In genomic region chr6:27575594-27576361, GRCh38 we compare ENCODE assay signal across 18 cellular contexts.
DNase-seq lines count a peak whose midpoint lies in the region; ATAC-seq, FAIRE-seq and TF ChIP-seq lines count a peak whose summit lies in the region.
"Had no signal": no experiment of that assay in that cellular context is flagged by ENCODE, and none has a peak within 500 bp of the region (broad histone marks: within the 10 kb centered on the region; RNA-seq: fewer than 3 reads in every experiment).

No MANE protein-coding gene starts in this region.

- H3K27me3 ChIP-seq in H9 (ENCODE audit: insufficient read depth, low read length) (no peaks in the 10 kb centered on the region), H1 (replicated peaks in 1 of 4; ENCODE audit: control insufficient read depth in 3 of 4, extremely low read depth in 1 of 4, insufficient read depth in 3 of 4, low read length in 3 of 4) (no peaks in the 10 kb centered on the region), vagina (no peaks in the 10 kb centered on the region), esophagus squamous epithelium (peaks cover 0 to 37% (median 0%) of the 10 kb centered on the region in 4 donors)

- no peak for ATAC-seq in esophagus mucosa
- ATAC-seq: heart left ventricle, natural killer cell had no signal

- H3K4ac ChIP-seq in H9 (ENCODE audit: low read depth, low read length) (no peak overlapping the region), H1 (replicated peaks; ENCODE audit: insufficient read length, low read depth, low read length) (no peak overlapping the region)

- peak overlapping the region; percentile 47 for H3K4me2 ChIP-seq in H9 (ENCODE audit: insufficient read depth, insufficient read length, low read length)
- peak overlapping the region; percentile 29 to 38; a peak in 3 of 4 replicates for H3K4me2 ChIP-seq in H1 (ENCODE audit: insufficient read depth in 1 of 2, low read depth in 2 of 2, low read length in 2 of 2)

- no peak overlapping the region for H2AK5ac ChIP-seq in H9 (ENCODE audit: insufficient read length, low read length)
- no peak overlapping the region for H2AK5ac ChIP-seq in H1 (ENCODE audit: low read depth, low read length)

- H3K9me3 Mint-ChIP-seq in H9 = no peaks in the 10 kb centered on the region
- H3K9me3 Mint-ChIP-seq in progenitor cell of endocrine pancreas (ENCODE audit: low read depth) = no peaks in the 10 kb centered on the region
- H3K9me3 Mint-ChIP-seq: activated B cell treated with CpG ODN at 0.5 μM for 24 hours; activated naive CD4-positive, alpha-beta T cell treated with anti-CD3 and anti-CD28 coated beads, Interleukin-2, amount 50 U/mL, for 24 hours; natural killer cell had no signal

- H3K4me1 ChIP-seq in H9 (ENCODE audit: insufficient read depth, low read length) = no peaks in the 10 kb centered on the region
- no peaks in the 10 kb centered on the region for H3K4me1 ChIP-seq in H1 (replicated peaks in 1 of 4; ENCODE audit: control insufficient read depth in 3 of 4, insufficient read depth in 4 of 4, low read length in 3 of 4)
- H3K4me1 ChIP-seq in vagina = no peaks in the 10 kb centered on the region
- no peaks in the 10 kb centered on the region for H3K4me1 ChIP-seq in esophagus squamous epithelium
- H3K4me1 ChIP-seq: heart left ventricle had no signal

- H3K4me3 ChIP-seq in H1 (ENCODE audit: extremely low read depth in 1 of 4, insufficient read depth in 2 of 4, low read depth in 3 of 4, low read length in 4 of 4) (peak overlapping the region in 2 of 4 experiments; percentile 36 to 43; a peak in 2 of 8 replicates), vagina (no peak overlapping the region), esophagus squamous epithelium (no peak overlapping the region)
- H3K4me3 ChIP-seq: heart left ventricle had no signal

- H3K9me3 ChIP-seq in H9 (ENCODE audit: control insufficient read depth, low read depth, low read length) (no peaks in the 10 kb centered on the region), H1 (ENCODE audit: insufficient read depth in 2 of 2, low read depth in 1 of 2, low read length in 1 of 2) (no peaks in the 10 kb centered on the region), vagina (no peaks in the 10 kb centered on the region), esophagus squamous epithelium (no peaks in the 10 kb centered on the region)
- H3K9me3 ChIP-seq: heart left ventricle had no signal

- intact Hi-C loops in vagina (cut with DNase I) (no loop called here), esophagus squamous epithelium (cut with DNase I) (no loop called here)

- H3K4me3 Mint-ChIP-seq in H9 (peak overlapping the region; percentile 52 to 64), progenitor cell of endocrine pancreas (ENCODE audit: low read depth) (no peak overlapping the region)
- H3K4me3 Mint-ChIP-seq: activated B cell treated with CpG ODN at 0.5 μM for 24 hours; activated naive CD4-positive, alpha-beta T cell treated with anti-CD3 and anti-CD28 coated beads, Interleukin-2, amount 50 U/mL, for 24 hours; natural killer cell had no signal

- FAIRE-seq in H1 (lab: Jason Lieb, UNC) = peak; percentile 70
- FAIRE-seq: endometrium, urothelium cell line had no signal

- H3K23ac ChIP-seq in H9 (ENCODE audit: insufficient read length, low read depth, low read length) (no peak overlapping the region), H1 (ENCODE audit: insufficient read length) (no peak overlapping the region)

- H3K23me2 ChIP-seq in H9 (ENCODE audit: insufficient read length, low read depth, low read length, poor library complexity, severe bottlenecking) (no peaks in the 10 kb centered on the region), H1 (ENCODE audit: low read depth, low read length) (no peaks in the 10 kb centered on the region)

- H4K20me1 ChIP-seq in H9 (ENCODE audit: control insufficient read depth, insufficient read depth, insufficient read length) (no peaks in the 10 kb centered on the region), H1 (replicated peaks in 1 of 2; ENCODE audit: control insufficient read depth in 1 of 2, insufficient read depth in 2 of 2, low read length in 2 of 2) (no peaks in the 10 kb centered on the region)

- DNase-seq in COLO829 (ENCODE audit: low spot score) (peak; percentile 60), H9 (no peak), NCI-H69 (lab: John Stamatoyannopoulos, UW) (peak; percentile 65), H1 (ENCODE audit: low read depth in 1 of 2, low spot score in 2 of 2) (no peak), vagina (ENCODE audit: extremely low spot score in 2 of 2) (no peak), progenitor cell of endocrine pancreas (ENCODE audit: low spot score, unreplicated experiment) (no peak), esophagus squamous epithelium (lab: John Stamatoyannopoulos, UW) (no peak)
- DNase-seq: activated B cell treated with CpG ODN at 0.5 μM for 24 hours; caudate nucleus; GDM1; heart left ventricle; natural killer cell; NCI-H1930; stimulated activated CD4-positive, alpha-beta T cell treated with anti-CD3 and anti-CD28 coated beads, Interleukin-2, amount 100 ng/mL, for 48 hours had no signal

- H4K8ac ChIP-seq in H9 (replicated peaks; ENCODE audit: insufficient read length, low read depth, low read length) (no peak overlapping the region), H1 (ENCODE audit: extremely low read depth, insufficient read depth, low read length) (no peak overlapping the region)

- no peaks in the 10 kb centered on the region for H3K36me3 Mint-ChIP-seq in H9 (ENCODE audit: insufficient read depth in 1 of 3, low read depth in 3 of 3)
- no peaks in the 10 kb centered on the region for H3K36me3 Mint-ChIP-seq in progenitor cell of endocrine pancreas (ENCODE audit: insufficient read depth)
- H3K36me3 Mint-ChIP-seq: activated naive CD4-positive, alpha-beta T cell treated with anti-CD3 and anti-CD28 coated beads, Interleukin-2, amount 50 U/mL, for 24 hours; natural killer cell had no signal

- H3K79me1 ChIP-seq in H9 (ENCODE audit: insufficient read depth, low read depth, low read length, poor library complexity, severe bottlenecking) = no peaks in the 10 kb centered on the region
- H3K79me1 ChIP-seq in H1 (ENCODE audit: low read depth, low read length) = no peaks in the 10 kb centered on the region

- H3K27ac ChIP-seq in H9 (ENCODE audit: insufficient read length, low read depth, low read length) (no peak overlapping the region), H1 (ENCODE audit: low read depth, low read length) (no peak overlapping the region), vagina (no peak overlapping the region), esophagus squamous epithelium (no peak overlapping the region)
- H3K27ac ChIP-seq: heart left ventricle had no signal

- TF ChIP-seq EP300 in H1 (IDR thresholded peaks at IDR 0.05; ENCODE audit: borderline replicate concordance in 1 of 2, low read depth in 2 of 2, low read length in 2 of 2) = no peak

- H2AFZ ChIP-seq in H9 (ENCODE audit: low read length) (peak overlapping the region; percentile 81), H1 (ENCODE audit: low read length) (peak overlapping the region; percentile 30; the same call in 1 of the 2 replicates)

- WGBS in H9 (ENCODE audit: extremely low coverage, insufficient read length, low lambda C conversion rate) = no CpG with 5 or more reads among the region's 10 CpGs
- 68% methylated on average over 10 of the region's 10 CpGs; no CpG with 5 or more reads in 1 of the 2 experiments for WGBS in H1 (ENCODE audit: extremely low coverage in 1 of 2, insufficient coverage in 1 of 2, insufficient read length in 1 of 2, insufficient replicate concordance in 2 of 2, low coverage in 1 of 2, low lambda C conversion rate in 2 of 2, missing lambda C conversion rate in 1 of 2), 2 experiments
- WGBS in esophagus squamous epithelium, 2 donors = 61 to 63% methylated on average over 10 of the region's 10 CpGs

- H2BK20ac ChIP-seq in H9 (ENCODE audit: low read depth, low read length, poor library complexity, severe bottlenecking) (no peak overlapping the region), H1 (ENCODE audit: low read length) (no peak overlapping the region)

- H2BK12ac ChIP-seq in H9 (ENCODE audit: insufficient read length, low read depth, low read length) (no peak overlapping the region), H1 (ENCODE audit: low read depth, low read length) (no peak overlapping the region)

- no peak overlapping the region for H3K27ac Mint-ChIP-seq in H9
- no peak overlapping the region for H3K27ac Mint-ChIP-seq in progenitor cell of endocrine pancreas
- H3K27ac Mint-ChIP-seq: activated B cell treated with CpG ODN at 0.5 μM for 24 hours; activated naive CD4-positive, alpha-beta T cell treated with anti-CD3 and anti-CD28 coated beads, Interleukin-2, amount 50 U/mL, for 24 hours; natural killer cell had no signal

- no peak for TF ChIP-seq RAD21 in H1 (IDR thresholded peaks at IDR 0.05 in 1 of 2, conservative IDR thresholded peaks at IDR 0.05 in 1 of 2; ENCODE audit: low read depth in 2 of 2, low read length in 2 of 2)

- no peak overlapping the region for H2BK120ac ChIP-seq in H9 (ENCODE audit: low read depth, low read length, poor library complexity, severe bottlenecking)
- no peak overlapping the region for H2BK120ac ChIP-seq in H1 (replicated peaks; ENCODE audit: low read depth, low read length)

- peaks cover 4 to 6% of the 10 kb centered on the region in 2 experiments; a peak in 3 of 4 replicates for H3K4me1 Mint-ChIP-seq in H9
- H3K4me1 Mint-ChIP-seq in progenitor cell of endocrine pancreas (ENCODE audit: low read depth) = no peaks in the 10 kb centered on the region
- H3K4me1 Mint-ChIP-seq: activated B cell treated with CpG ODN at 0.5 μM for 24 hours; activated naive CD4-positive, alpha-beta T cell treated with anti-CD3 and anti-CD28 coated beads, Interleukin-2, amount 50 U/mL, for 24 hours; natural killer cell had no signal

- CTCF ChIA-PET in H1 (lab: Charles Lee; ENCODE audit: partially characterized antibody) = interaction anchor here (0.6 to 2.1 kb wide), 3 partner anchors 15 to 34 kb away, joined by 3 to 4 read pairs (median 3); no protein-coding TSS in a partner anchor

- H2BK15ac ChIP-seq in H9 (ENCODE audit: low read depth, low read length) (no peak overlapping the region), H1 (ENCODE audit: low read length) (no peak overlapping the region)

- H3K18ac ChIP-seq in H9 (ENCODE audit: insufficient read length, low read depth, low read length) (no peak overlapping the region), H1 (ENCODE audit: extremely low read depth, low read length) (no peak overlapping the region)

- no peak for TF ChIP-seq POLR2A in H1 (IDR thresholded peaks at IDR 0.05; ENCODE audit: control extremely low read depth in 1 of 2, low read depth in 2 of 2, low read length in 2 of 2)
- no peak for TF ChIP-seq POLR2A in vagina (IDR thresholded peaks at IDR 0.05)
- TF ChIP-seq POLR2A in esophagus squamous epithelium (IDR thresholded peaks at IDR 0.05) = no peak

- H4K5ac ChIP-seq in H9 (ENCODE audit: insufficient read length, low read depth, low read length) (no peak overlapping the region), H1 (ENCODE audit: insufficient read length, low read depth, low read length) (no peak overlapping the region)

- POLR2A ChIA-PET in H1 (lab: Charles Lee; ENCODE audit: partially characterized antibody) = interaction anchor here (0.7 kb wide), 1 partner anchor 23 kb away, joined by 3 read pairs; no protein-coding TSS in a partner anchor

- no peak overlapping the region for H3K14ac ChIP-seq in H9 (ENCODE audit: insufficient read depth, low read length)
- H3K14ac ChIP-seq in H1 (ENCODE audit: insufficient read length) = no peak overlapping the region

- H3K56ac ChIP-seq in H9 (ENCODE audit: insufficient read length, low read depth, low read length) = no peak overlapping the region
- H3K56ac ChIP-seq in H1 (replicated peaks; ENCODE audit: insufficient read length, low read depth, low read length) = no peak overlapping the region

- H3K27me3 Mint-ChIP-seq in H9 (ENCODE audit: low read depth) (peaks cover 6% of the 10 kb centered on the region; the same call in 1 of the 2 replicates), progenitor cell of endocrine pancreas (peaks cover 37% of the 10 kb centered on the region)

- H3K36me3 ChIP-seq in H1 (ENCODE audit: control insufficient read depth in 2 of 4, insufficient read depth in 4 of 4, low read length in 3 of 4) (no peaks in the 10 kb centered on the region), vagina (no peaks in the 10 kb centered on the region), esophagus squamous epithelium (no peaks in the 10 kb centered on the region)
- H3K36me3 ChIP-seq: heart left ventricle had no signal

- TF ChIP-seq CTCF in H9 (conservative IDR thresholded peaks at IDR 0.05) (no peak), H1 (IDR thresholded peaks at IDR 0.05; ENCODE audit: control extremely low read depth in 1 of 3, insufficient read depth in 1 of 3, low read depth in 1 of 3, low read length in 3 of 3) (no peak), vagina (IDR thresholded peaks at IDR 0.05) (no peak), progenitor cell of endocrine pancreas (IDR thresholded peaks at IDR 0.05; ENCODE audit: unreplicated experiment) (no peak), esophagus squamous epithelium (IDR thresholded peaks at IDR 0.05) (no peak)

- H3K79me2 ChIP-seq in H9 (ENCODE audit: insufficient read depth, low read length) = no peaks in the 10 kb centered on the region
- H3K79me2 ChIP-seq in H1 (ENCODE audit: control insufficient read depth in 1 of 2, insufficient read depth in 2 of 2, low read length in 2 of 2) = no peaks in the 10 kb centered on the region

- H2BK5ac ChIP-seq in H9 (ENCODE audit: insufficient read length, low read length) (no peak overlapping the region), H1 (ENCODE audit: low read depth, low read length) (no peak overlapping the region)

- H4K91ac ChIP-seq in H9 (ENCODE audit: insufficient read length, low read depth, low read length) (no peak overlapping the region), H1 (replicated peaks; ENCODE audit: insufficient read length, low read length) (no peak overlapping the region)

- H3K9ac ChIP-seq in H9 (ENCODE audit: extremely low read depth, insufficient read length, low read length) = no peak overlapping the region
- no peak overlapping the region for H3K9ac ChIP-seq in H1 (replicated peaks in 1 of 4; ENCODE audit: extremely low read depth in 1 of 4, low read depth in 3 of 4, low read length in 3 of 4)

- no peak overlapping the region for H3T11ph ChIP-seq in H9 (ENCODE audit: low read length)

Comparison
In these comparisons a context has a peak if more than half of its experiments do, and no peak if none do; other contexts are left out.
1. DNase-seq: peak in COLO829 (single experiment) and NCI-H69 (single experiment); none in H9 (single experiment), H1 (0 of 2), vagina (0 of 2), progenitor cell of endocrine pancreas (single experiment) and esophagus squamous epithelium (single experiment).